Comparison of ENCODE assay signal across 8 cellular contexts in genomic region chr12:102816816-102817434, GRCh38.
DNase-seq lines count a peak whose midpoint lies in the region; ATAC-seq, FAIRE-seq and TF ChIP-seq lines count a peak whose summit lies in the region.

No MANE protein-coding gene starts in this region.

- H4K20me1 ChIP-seq in neural progenitor cell (ENCODE audit: low read depth): no peaks in the 10 kb centered on the region

- no peaks in the 10 kb centered on the region for H3K79me2 ChIP-seq in neural progenitor cell (ENCODE audit: low read depth)

- no peaks in the 10 kb centered on the region for H3K36me3 ChIP-seq in neural progenitor cell

- no peak overlapping the region for H3K9ac ChIP-seq in neural progenitor cell

- H3K27me3 Mint-ChIP-seq in CD4-positive, alpha-beta T cell: peaks cover 30% of the 10 kb centered on the region
- peaks cover 14% of the 10 kb centered on the region for H3K27me3 Mint-ChIP-seq in neural progenitor cell (ENCODE audit: insufficient read depth, low read depth)

- no peak for DNase-seq in CD4-positive, alpha-beta T cell
- peak; percentile 16 for DNase-seq in H54 (ENCODE audit: insufficient read length, low spot score)
- DNase-seq in NCI-H345 treated with DMSO at 0.1 percent for 48 hours (lab: John Stamatoyannopoulos, UW; ENCODE audit: unreplicated experiment): peak; percentile 11
- peak; percentile 45 for DNase-seq in dedifferentiated amniotic fluid mesenchymal stem cell (ENCODE audit: extremely low spot score)
- peak; percentile 56 for DNase-seq in neural progenitor cell (ENCODE audit: low spot score)
- no peak for DNase-seq in nucleus accumbens (lab: John Stamatoyannopoulos, UW)
- no peak for DNase-seq in central memory CD4-positive, alpha-beta T cell

- no peaks in the 10 kb centered on the region for H3K36me3 Mint-ChIP-seq in CD4-positive, alpha-beta T cell (ENCODE audit: low read depth)
- H3K36me3 Mint-ChIP-seq in neural progenitor cell: no peaks in the 10 kb centered on the region

- peak; percentile 53 for FAIRE-seq in H54 (lab: Jason Lieb, UNC)

- ATAC-seq in CD4-positive, alpha-beta T cell (ENCODE audit: poor library complexity): no peak
- no peak for ATAC-seq in GM21529 (IDR thresholded peaks at IDR 0.05; ENCODE audit: unreplicated experiment)

- H3K4me1 Mint-ChIP-seq in CD4-positive, alpha-beta T cell (ENCODE audit: low read depth): no peaks in the 10 kb centered on the region
- H3K4me1 Mint-ChIP-seq in neural progenitor cell: peaks cover 2% of the 10 kb centered on the region

- no peak for TF ChIP-seq POLR2A in H54 (IDR thresholded peaks at IDR 0.05; ENCODE audit: low read depth, low read length)

- CTCF ChIA-PET in CD4-positive, alpha-beta T cell (lab: Charles Lee): no interaction called here

- H3K27ac ChIP-seq in CD4-positive, alpha-beta T cell (ENCODE audit: low read depth, low read length): no peak overlapping the region
- H3K27ac ChIP-seq in neural progenitor cell: no peak overlapping the region

- H3K27me3 ChIP-seq in CD4-positive, alpha-beta T cell (ENCODE audit: control insufficient read depth, insufficient read depth, low read length): no peaks in the 10 kb centered on the region
- H3K27me3 ChIP-seq in neural progenitor cell: peaks cover 28% of the 10 kb centered on the region

- H3K9me3 ChIP-seq in CD4-positive, alpha-beta T cell (ENCODE audit: control insufficient read depth, low read length): no peaks in the 10 kb centered on the region
- H3K9me3 ChIP-seq in neural progenitor cell (ENCODE audit: low read depth): no peaks in the 10 kb centered on the region

- H3K4me3 Mint-ChIP-seq in CD4-positive, alpha-beta T cell: no peak overlapping the region
- H3K4me3 Mint-ChIP-seq in neural progenitor cell: no peak overlapping the region

- peak; percentile 25 for TF ChIP-seq CTCF in CD4-positive, alpha-beta T cell (IDR thresholded peaks at IDR 0.05)
- TF ChIP-seq CTCF in neural progenitor cell (IDR thresholded peaks at IDR 0.05): peak; percentile 79

- H3K4me1 ChIP-seq in neural progenitor cell: peaks cover 3% of the 10 kb centered on the region

- no peak overlapping the region for H3K4me2 ChIP-seq in neural progenitor cell

- no peak overlapping the region for H2AFZ ChIP-seq in neural progenitor cell (replicated peaks)

- no peaks in the 10 kb centered on the region for H3K9me3 Mint-ChIP-seq in CD4-positive, alpha-beta T cell
- H3K9me3 Mint-ChIP-seq in neural progenitor cell: no peaks in the 10 kb centered on the region

- H3F3A ChIP-seq in neural progenitor cell (ENCODE audit: low read depth): no peaks in the 10 kb centered on the region

- H3K27ac Mint-ChIP-seq in CD4-positive, alpha-beta T cell: no peak overlapping the region
- H3K27ac Mint-ChIP-seq in neural progenitor cell: no peak overlapping the region

- intact Hi-C loops in CD4-positive, alpha-beta T cell (cut with DNase I, micrococcal nuclease): no loop called here

- no peak overlapping the region for H3K4me3 ChIP-seq in neural progenitor cell

- POLR2A ChIA-PET in CD4-positive, alpha-beta T cell (lab: Charles Lee): no interaction called here

Comparison
In these comparisons a context has a peak if more than half of its experiments do, and no peak if none do; other contexts are left out.
1. DNase-seq: peak in H54 (single experiment), NCI-H345 treated with DMSO at 0.1 percent for 48 hours (single experiment), dedifferentiated amniotic fluid mesenchymal stem cell (single experiment) and neural progenitor cell (single experiment); none in CD4-positive, alpha-beta T cell (0 of 10), nucleus accumbens (0 of 56) and central memory CD4-positive, alpha-beta T cell (single experiment).